23 cellular contexts compared by ENCODE assay signal in the genomic region with DNA sequence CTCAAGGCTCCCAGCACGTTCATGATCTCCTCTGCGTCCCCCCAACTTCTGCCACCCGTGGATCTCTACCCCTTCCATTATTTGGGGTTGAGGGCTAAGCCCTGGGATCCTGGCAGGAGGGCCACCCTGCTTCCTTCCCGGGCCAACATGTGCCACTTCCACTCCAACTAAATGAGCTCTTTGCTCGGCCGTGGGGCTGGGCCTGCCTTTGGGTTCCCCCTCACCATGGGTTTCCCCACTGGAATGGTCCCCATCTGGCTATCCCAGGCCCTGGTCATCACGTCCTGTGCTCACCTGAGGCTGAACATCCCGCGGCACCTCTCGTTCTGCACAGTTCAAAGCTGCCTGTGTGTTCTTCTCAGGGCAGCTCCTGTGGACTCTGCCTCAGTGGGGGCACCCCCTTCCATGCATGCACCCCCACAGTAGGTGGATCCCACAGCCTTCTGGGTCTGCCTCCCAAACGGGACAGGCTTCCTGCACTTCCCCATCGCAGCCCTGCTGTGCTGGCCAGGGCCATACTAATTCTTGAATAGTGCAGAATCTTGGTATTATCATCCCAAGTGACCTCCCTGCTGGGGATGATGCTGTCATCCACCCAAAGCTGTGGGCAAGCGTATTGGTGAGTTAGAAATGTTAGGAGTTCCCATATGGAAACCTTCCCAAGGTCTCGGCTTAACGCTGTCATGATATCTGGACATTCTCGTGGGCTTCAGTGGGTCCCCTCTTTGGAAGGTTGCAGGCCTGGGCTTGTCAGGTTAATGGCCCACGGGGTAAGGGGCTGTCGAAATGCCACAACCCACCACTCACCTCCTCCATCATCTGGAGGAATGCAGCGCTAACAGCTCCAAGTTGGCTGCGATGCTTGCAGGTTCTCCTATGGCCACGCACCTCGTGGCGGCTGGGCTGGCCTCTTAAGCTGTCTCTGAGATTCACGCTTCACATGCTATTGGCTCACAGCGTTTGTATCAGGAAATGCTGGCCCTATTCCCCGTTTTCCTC.
A peak's percentile ranks its signal among the peaks of the same experiment; 100 is the strongest.
DNase-seq lines count a peak whose midpoint lies in the region; ATAC-seq and TF ChIP-seq lines count a peak whose summit lies in the region.
"Had no signal": no experiment of that assay in that cellular context is flagged by ENCODE, and none has a peak within 500 bp of the region (broad histone marks: within the 10 kb centered on the region; RNA-seq: fewer than 3 reads in every experiment).

No MANE protein-coding gene starts in this region.

- intact Hi-C loops in activated CD4-positive, alpha-beta T cell treated with anti-CD3 and anti-CD28 coated beads, Interleukin-2, amount 10 ng/mL, durations not matched to agents 24 days and 14 days (cut with micrococcal nuclease) = no loop called here
- intact Hi-C loops in MCF 10A (cut with micrococcal nuclease) = no loop called here
- intact Hi-C loops in psoas muscle (cut with DNase I) = no loop called here

- no peak overlapping the region for H3K4me3 Mint-ChIP-seq in activated CD4-positive, alpha-beta T cell treated with anti-CD3 and anti-CD28 coated beads, Interleukin-2, amount 10 ng/mL, durations not matched to agents 24 days and 14 days
- H3K4me3 Mint-ChIP-seq in mesothelial cell of epicardium (no peak overlapping the region), MCF 10A (ENCODE audit: unreplicated experiment) (no peak overlapping the region)
- H3K4me3 Mint-ChIP-seq: CD4-positive, CD25-positive, alpha-beta regulatory T cell; IgD-negative memory B cell had no signal

- H3K27me3 Mint-ChIP-seq in activated CD4-positive, alpha-beta T cell treated with anti-CD3 and anti-CD28 coated beads, Interleukin-2, amount 10 ng/mL, durations not matched to agents 24 days and 14 days = no peaks in the 10 kb centered on the region
- peaks cover 2% of the 10 kb centered on the region for H3K27me3 Mint-ChIP-seq in mesothelial cell of epicardium (ENCODE audit: low read depth)
- H3K27me3 Mint-ChIP-seq in MCF 10A (ENCODE audit: insufficient read depth, unreplicated experiment) = peaks cover 11% of the 10 kb centered on the region
- H3K27me3 Mint-ChIP-seq: CD4-positive, CD25-positive, alpha-beta regulatory T cell; IgD-negative memory B cell had no signal

- no peak for TF ChIP-seq CTCF in mesothelial cell of epicardium (IDR thresholded peaks at IDR 0.05; ENCODE audit: unreplicated experiment)
- no peak for TF ChIP-seq CTCF in MCF 10A (IDR thresholded peaks at IDR 0.05; ENCODE audit: unreplicated experiment)
- TF ChIP-seq CTCF in psoas muscle (IDR thresholded peaks at IDR 0.05) = no peak

- H3K27ac Mint-ChIP-seq in activated CD4-positive, alpha-beta T cell treated with anti-CD3 and anti-CD28 coated beads, Interleukin-2, amount 10 ng/mL, durations not matched to agents 24 days and 14 days = no peak overlapping the region
- H3K27ac Mint-ChIP-seq in mesothelial cell of epicardium (peak overlapping the region; percentile 34), MCF 10A (ENCODE audit: low read depth, unreplicated experiment) (no peak overlapping the region)
- H3K27ac Mint-ChIP-seq: CD4-positive, CD25-positive, alpha-beta regulatory T cell; IgD-negative memory B cell had no signal

- H3K36me3 ChIP-seq in psoas muscle (ENCODE audit: insufficient read depth in 1 of 2, low read depth in 1 of 2) = no peaks in the 10 kb centered on the region

- CTCF ChIA-PET in MCF 10A (lab: Yijun Ruan, JAX) = interaction anchor here (0.5 to 1.0 kb wide), 3 partner anchors 23 to 1601 kb away, joined by 3 to 8 read pairs (median 3); no protein-coding TSS in a partner anchor

- no peak overlapping the region for H3K27ac ChIP-seq in psoas muscle
- H3K27ac ChIP-seq: 22Rv1, HL-60, KMS-11 had no signal

- 83 to 85% (median 84%) methylated on average over 26 of the region's 26 CpGs for WGBS in psoas muscle, 3 donors

- H3K9me3 ChIP-seq in psoas muscle = no peaks in the 10 kb centered on the region

- no peaks in the 10 kb centered on the region for H3K4me1 ChIP-seq in psoas muscle

- H3K27me3 ChIP-seq in psoas muscle (ENCODE audit: insufficient read depth in 3 of 3, low read length in 2 of 3) = no peaks in the 10 kb centered on the region

- peak; percentile 40 for DNase-seq in activated CD4-positive, alpha-beta T cell treated with anti-CD3 and anti-CD28 coated beads, Interleukin-2, amount 10 ng/mL, durations not matched to agents 24 days and 14 days
- DNase-seq in activated CD4-positive, alpha-beta T cell treated with anti-CD3 and anti-CD28 coated beads for 4 hours = no peak
- peak; percentile 42 for DNase-seq in islet precursor cell
- no peak for DNase-seq in mesothelial cell of epicardium (ENCODE audit: low spot score in 2 of 2, unreplicated experiment in 2 of 2)
- DNase-seq in ureter (ENCODE audit: low spot score) = peak; percentile 33
- DNase-seq in MCF 10A (ENCODE audit: unreplicated experiment) = no peak
- DNase-seq in psoas muscle = no peak
- DNase-seq: ACHN; CD4-positive, CD25-positive, alpha-beta regulatory T cell; DMS153; DND-41; NCI-H1092 treated with DMSO at 0.1 percent for 48 hours; NCI-H1436 treated with DMSO at 0.1 percent for 48 hours; NCI-H187 treated with DMSO at 0.1 percent for 48 hours; NCI-H2171 treated with DMSO at 0.1 percent for 48 hours; NCI-H345; NCI-H510A treated with DMSO at 0.1 percent for 48 hours; SIG-M5 had no signal

- no peak for ATAC-seq in GM21717 (IDR thresholded peaks at IDR 0.05; ENCODE audit: unreplicated experiment)
- no peak for ATAC-seq in psoas muscle

- POLR2A ChIA-PET in MCF 10A (lab: Yijun Ruan, JAX) = interaction anchor here (1.2 to 2.9 kb wide), 3 partner anchors 11 to 30 kb away, joined by 3 to 10 read pairs (median 4); no protein-coding TSS in a partner anchor

- H3K4me1 Mint-ChIP-seq in activated CD4-positive, alpha-beta T cell treated with anti-CD3 and anti-CD28 coated beads, Interleukin-2, amount 10 ng/mL, durations not matched to agents 24 days and 14 days = peaks cover 2% of the 10 kb centered on the region
- peaks cover 29% of the 10 kb centered on the region for H3K4me1 Mint-ChIP-seq in mesothelial cell of epicardium
- no peaks in the 10 kb centered on the region for H3K4me1 Mint-ChIP-seq in MCF 10A (ENCODE audit: insufficient read depth, unreplicated experiment)
- H3K4me1 Mint-ChIP-seq: CD4-positive, CD25-positive, alpha-beta regulatory T cell; IgD-negative memory B cell had no signal

- no peaks in the 10 kb centered on the region for H3K36me3 Mint-ChIP-seq in activated CD4-positive, alpha-beta T cell treated with anti-CD3 and anti-CD28 coated beads, Interleukin-2, amount 10 ng/mL, durations not matched to agents 24 days and 14 days (ENCODE audit: low read depth)
- H3K36me3 Mint-ChIP-seq in mesothelial cell of epicardium (no peaks in the 10 kb centered on the region), MCF 10A (ENCODE audit: insufficient read depth, unreplicated experiment) (no peaks in the 10 kb centered on the region)
- H3K36me3 Mint-ChIP-seq: CD4-positive, CD25-positive, alpha-beta regulatory T cell; IgD-negative memory B cell had no signal

- no TSS peak for BruUV-seq in MCF 10A (replicated peaks; lab: Mats Ljungman, UMichigan)

- no peak overlapping the region for H3K4me3 ChIP-seq in psoas muscle

- H3K9me3 Mint-ChIP-seq in activated CD4-positive, alpha-beta T cell treated with anti-CD3 and anti-CD28 coated beads, Interleukin-2, amount 10 ng/mL, durations not matched to agents 24 days and 14 days = no peaks in the 10 kb centered on the region
- H3K9me3 Mint-ChIP-seq in mesothelial cell of epicardium (no peaks in the 10 kb centered on the region), MCF 10A (ENCODE audit: unreplicated experiment) (no peaks in the 10 kb centered on the region)
- H3K9me3 Mint-ChIP-seq: IgD-negative memory B cell had no signal

Comparison
In these comparisons a context has a peak if more than half of its experiments do, and no peak if none do; other contexts are left out.
1. DNase-seq: peak in activated CD4-positive, alpha-beta T cell treated with anti-CD3 and anti-CD28 coated beads, Interleukin-2, amount 10 ng/mL, durations not matched to agents 24 days and 14 days (single experiment), islet precursor cell (single experiment) and ureter (single experiment); none in activated CD4-positive, alpha-beta T cell treated with anti-CD3 and anti-CD28 coated beads for 4 hours (0 of 2), mesothelial cell of epicardium (0 of 2), MCF 10A (single experiment) and psoas muscle (0 of 2).